ENCODE assay signal across 1 cellular context in the genomic region with DNA sequence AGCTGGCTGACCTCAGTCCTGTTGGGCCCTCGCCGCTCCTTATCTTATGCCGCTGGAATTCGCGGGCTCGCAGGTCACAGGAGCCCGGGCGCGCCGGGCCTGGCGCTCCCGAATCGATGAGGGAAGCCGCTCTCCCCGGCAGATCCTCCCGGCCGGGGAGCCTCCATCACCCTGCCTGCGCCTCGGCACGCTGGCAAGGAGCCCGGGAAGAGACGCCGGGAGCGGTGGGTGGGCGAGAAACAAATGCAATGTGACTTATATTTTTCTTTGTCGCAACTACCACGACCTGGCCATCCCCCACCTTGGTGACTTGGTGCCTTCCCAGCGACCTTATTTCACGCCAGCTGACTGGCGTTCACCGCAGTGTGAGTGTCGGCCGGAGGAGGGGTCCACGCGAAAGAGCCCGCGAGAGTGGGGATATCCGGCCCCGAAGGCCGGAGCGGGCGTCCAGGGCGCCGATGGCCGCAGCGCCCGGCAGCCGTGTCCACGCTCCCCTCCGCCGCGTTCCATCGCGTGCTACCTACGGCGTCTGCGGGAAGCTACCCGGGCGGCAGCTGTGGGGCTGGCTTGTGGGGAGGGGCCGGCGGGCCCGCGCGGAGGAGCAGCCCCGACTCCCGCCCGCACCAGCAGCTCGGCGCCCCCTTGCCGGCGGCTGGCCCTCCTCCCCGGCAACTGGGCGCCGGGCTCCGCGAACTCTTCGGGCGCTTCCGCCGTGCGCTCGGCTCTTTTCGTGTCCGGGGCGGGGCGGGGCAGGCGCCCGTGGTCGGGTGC.
TF ChIP-seq lines count a peak whose summit lies in the region.

No MANE protein-coding gene starts in this region.

TF ChIP-seq in WTC11, 78 proteins besides CTCF, POLR2A, EP300 and RAD21 (continued from another document and continues in another):
- no peak for TF ChIP-seq ARID4B (CRISPR knock-in tag; IDR thresholded peaks at IDR 0.05; ENCODE audit: borderline replicate concordance)
- TF ChIP-seq, protein P1, sequence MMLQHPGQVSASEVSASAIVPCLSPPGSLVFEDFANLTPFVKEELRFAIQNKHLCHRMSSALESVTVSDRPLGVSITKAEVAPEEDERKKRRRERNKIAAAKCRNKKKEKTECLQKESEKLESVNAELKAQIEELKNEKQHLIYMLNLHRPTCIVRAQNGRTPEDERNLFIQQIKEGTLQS (CRISPR knock-in tag; conservative IDR thresholded peaks at IDR 0.05), result no peak
- TF ChIP-seq MYBL2 (CRISPR knock-in tag; IDR thresholded peaks at IDR 0.05), result no peak; the same call in 1 of the 2 replicates
- no peak for TF ChIP-seq EMX1 (CRISPR knock-in tag; IDR thresholded peaks at IDR 0.05)
- TF ChIP-seq RORB (CRISPR knock-in tag; IDR thresholded peaks at IDR 0.05), result no peak
- no peak for TF ChIP-seq TCF7 (CRISPR knock-in tag; IDR thresholded peaks at IDR 0.05; ENCODE audit: low read depth)
- no peak for TF ChIP-seq PREB (CRISPR knock-in tag; IDR thresholded peaks at IDR 0.05; ENCODE audit: borderline replicate concordance)
- TF ChIP-seq ZNF219 (CRISPR knock-in tag; IDR thresholded peaks at IDR 0.05; ENCODE audit: borderline replicate concordance), result no peak
- TF ChIP-seq, protein P2, sequence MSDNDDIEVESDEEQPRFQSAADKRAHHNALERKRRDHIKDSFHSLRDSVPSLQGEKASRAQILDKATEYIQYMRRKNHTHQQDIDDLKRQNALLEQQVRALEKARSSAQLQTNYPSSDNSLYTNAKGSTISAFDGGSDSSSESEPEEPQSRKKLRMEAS (CRISPR knock-in tag; IDR thresholded peaks at IDR 0.05), result peak; percentile 66
- TF ChIP-seq SP1 (CRISPR knock-in tag; conservative IDR thresholded peaks at IDR 0.05), result no peak
- TF ChIP-seq FOXP4 (CRISPR knock-in tag; IDR thresholded peaks at IDR 0.05), result 0 out of 2 replicates have a peak, but pooled peaks have one; percentile 14
- TF ChIP-seq ZNF121 (CRISPR knock-in tag; IDR thresholded peaks at IDR 0.05), result no peak
- no peak for TF ChIP-seq JUN (CRISPR knock-in tag; IDR thresholded peaks at IDR 0.05)
- TF ChIP-seq CBFB (CRISPR knock-in tag; IDR thresholded peaks at IDR 0.05; ENCODE audit: low read depth), result no peak
- no peak for TF ChIP-seq NR3C1 (CRISPR knock-in tag; conservative IDR thresholded peaks at IDR 0.05; ENCODE audit: low read depth)
- TF ChIP-seq, protein P3, sequence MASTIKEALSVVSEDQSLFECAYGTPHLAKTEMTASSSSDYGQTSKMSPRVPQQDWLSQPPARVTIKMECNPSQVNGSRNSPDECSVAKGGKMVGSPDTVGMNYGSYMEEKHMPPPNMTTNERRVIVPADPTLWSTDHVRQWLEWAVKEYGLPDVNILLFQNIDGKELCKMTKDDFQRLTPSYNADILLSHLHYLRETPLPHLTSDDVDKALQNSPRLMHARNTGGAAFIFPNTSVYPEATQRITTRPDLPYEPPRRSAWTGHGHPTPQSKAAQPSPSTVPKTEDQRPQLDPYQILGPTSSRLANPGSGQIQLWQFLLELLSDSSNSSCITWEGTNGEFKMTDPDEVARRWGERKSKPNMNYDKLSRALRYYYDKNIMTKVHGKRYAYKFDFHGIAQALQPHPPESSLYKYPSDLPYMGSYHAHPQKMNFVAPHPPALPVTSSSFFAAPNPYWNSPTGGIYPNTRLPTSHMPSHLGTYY (CRISPR knock-in tag; IDR thresholded peaks at IDR 0.05), result no peak
- 0 out of 2 replicates have a peak, but pooled peaks have one; percentile 42 for TF ChIP-seq E2F4 (CRISPR knock-in tag; IDR thresholded peaks at IDR 0.05; ENCODE audit: borderline replicate concordance, low read depth)
- no peak; the same call in 1 of the 2 replicates for TF ChIP-seq IRF1 (CRISPR knock-in tag; IDR thresholded peaks at IDR 0.05)
- no peak for TF ChIP-seq TEAD4 (CRISPR knock-in tag; IDR thresholded peaks at IDR 0.05)
- peak; percentile 71 for TF ChIP-seq HMGXB4 (CRISPR knock-in tag; IDR thresholded peaks at IDR 0.05)
- TF ChIP-seq GTF2I (CRISPR knock-in tag; conservative IDR thresholded peaks at IDR 0.05), result no peak
- TF ChIP-seq ZNF512 (CRISPR knock-in tag; IDR thresholded peaks at IDR 0.05; ENCODE audit: borderline replicate concordance), result no peak
- no peak for TF ChIP-seq CREM (CRISPR knock-in tag; IDR thresholded peaks at IDR 0.05)
- no peak for TF ChIP-seq SMAD3 (CRISPR knock-in tag; IDR thresholded peaks at IDR 0.05; ENCODE audit: borderline replicate concordance)
- peak; percentile 23; the same call in 1 of the 2 replicates for TF ChIP-seq E2F5 (CRISPR knock-in tag; IDR thresholded peaks at IDR 0.05)
- TF ChIP-seq RELA (CRISPR knock-in tag; IDR thresholded peaks at IDR 0.05; ENCODE audit: borderline replicate concordance), result 0 out of 2 replicates have a peak, but pooled peaks have one; percentile 34
- TF ChIP-seq, protein P4, sequence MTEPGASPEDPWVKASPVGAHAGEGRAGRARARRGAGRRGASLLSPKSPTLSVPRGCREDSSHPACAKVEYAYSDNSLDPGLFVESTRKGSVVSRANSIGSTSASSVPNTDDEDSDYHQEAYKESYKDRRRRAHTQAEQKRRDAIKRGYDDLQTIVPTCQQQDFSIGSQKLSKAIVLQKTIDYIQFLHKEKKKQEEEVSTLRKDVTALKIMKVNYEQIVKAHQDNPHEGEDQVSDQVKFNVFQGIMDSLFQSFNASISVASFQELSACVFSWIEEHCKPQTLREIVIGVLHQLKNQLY (CRISPR knock-in tag; IDR thresholded peaks at IDR 0.05), result no peak
- TF ChIP-seq ZSCAN18 (CRISPR knock-in tag; IDR thresholded peaks at IDR 0.05), result no peak
- peak; percentile 60 for TF ChIP-seq TEAD1 (CRISPR knock-in tag; IDR thresholded peaks at IDR 0.05)
- no peak for TF ChIP-seq PRRX2 (CRISPR knock-in tag; IDR thresholded peaks at IDR 0.05)
- TF ChIP-seq, protein P5, sequence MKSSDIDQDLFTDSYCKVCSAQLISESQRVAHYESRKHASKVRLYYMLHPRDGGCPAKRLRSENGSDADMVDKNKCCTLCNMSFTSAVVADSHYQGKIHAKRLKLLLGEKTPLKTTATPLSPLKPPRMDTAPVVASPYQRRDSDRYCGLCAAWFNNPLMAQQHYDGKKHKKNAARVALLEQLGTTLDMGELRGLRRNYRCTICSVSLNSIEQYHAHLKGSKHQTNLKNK (CRISPR knock-in tag; IDR thresholded peaks at IDR 0.05), result no peak
- TF ChIP-seq OVOL2 (CRISPR knock-in tag; IDR thresholded peaks at IDR 0.05; ENCODE audit: borderline replicate concordance), result no peak
- no peak for TF ChIP-seq FOXJ3 (CRISPR knock-in tag; IDR thresholded peaks at IDR 0.05; ENCODE audit: borderline replicate concordance)
- TF ChIP-seq HMGA2 (CRISPR knock-in tag; IDR thresholded peaks at IDR 0.05), result no peak
